Comparison of ENCODE assay signal across 12 cellular contexts in genomic region chr19:18676692-18677091, GRCh38. TPM values are rescaled to one million over a fixed set of nuclear protein-coding genes. Genes with fewer than 3 reads are reported as not detected.
A peak's percentile ranks its signal among the peaks of the same experiment; 100 is the strongest.
DNase-seq lines count a peak whose midpoint lies in the region; ATAC-seq, FAIRE-seq and TF ChIP-seq lines count a peak whose summit lies in the region.
"Had no signal": no experiment of that assay in that cellular context is flagged by ENCODE, and none has a peak within 500 bp of the region (broad histone marks: within the 10 kb centered on the region; RNA-seq: fewer than 3 reads in every experiment).

No MANE protein-coding gene starts in this region.

- POLR2A ChIA-PET in IMR-90 (lab: Charles Lee; ENCODE audit: unreplicated experiment) (no interaction called here), K562 (lab: Yijun Ruan, JAX) (no interaction called here)

- peak overlapping the region; percentile 54; the same call in 1 of the 2 replicates for H2BK20ac ChIP-seq in IMR-90 (ENCODE audit: low read depth, low read length)

- H3K36me3 Mint-ChIP-seq in neural progenitor cell, result no peaks in the 10 kb centered on the region

- H3K18ac ChIP-seq in IMR-90 (ENCODE audit: low read depth, low read length), result no peak overlapping the region; the same call in 1 of the 2 replicates

- no peaks in the 10 kb centered on the region for H3K9me3 Mint-ChIP-seq in neural progenitor cell

- ATAC-seq in IMR-90 (ENCODE audit: low read depth), result no peak
- no peak for ATAC-seq in K562
- ATAC-seq in lower lobe of right lung, result no peak
- ATAC-seq: GM12878 had no signal

- no peak overlapping the region for H3K23ac ChIP-seq in IMR-90 (ENCODE audit: low read depth, low read length)

- dilution Hi-C loops in IMR-90 (cut with HindIII; ENCODE audit: low sequenced_read_pairs, unreplicated experiment), result no loop called here

- H4K91ac ChIP-seq in IMR-90 (ENCODE audit: insufficient read depth, low read depth, low read length), result peak overlapping the region; percentile 31

- H3K4ac ChIP-seq in IMR-90 (ENCODE audit: low read depth, low read length), result peak overlapping the region; percentile 89

- peak overlapping the region; percentile 10 to 80; a peak in 2 of 4 replicates for H4K8ac ChIP-seq in IMR-90 (ENCODE audit: low read depth in 2 of 2, low read length in 2 of 2)

- no peak overlapping the region for H3K56ac ChIP-seq in IMR-90 (ENCODE audit: extremely low read depth, insufficient read depth, low read length)

- peak overlapping the region; percentile 70 for H3K27ac Mint-ChIP-seq in neural progenitor cell

- CTCF ChIA-PET in IMR-90 (lab: Yijun Ruan, JAX) (no interaction called here), K562 (lab: Yijun Ruan, JAX; ENCODE audit: low intra/inter-chr PET ratio) (no interaction called here)

- no peak overlapping the region for H3K4me2 ChIP-seq in IMR-90 (ENCODE audit: low read depth, low read length)
- H3K4me2 ChIP-seq in K562 (ENCODE audit: insufficient read depth, low read length), result no peak overlapping the region
- H3K4me2 ChIP-seq in neural progenitor cell, result no peak overlapping the region

- peaks cover 2% of the 10 kb centered on the region for H3K27me3 Mint-ChIP-seq in neural progenitor cell (ENCODE audit: insufficient read depth, low read depth)

- peak overlapping the region; percentile 92 for H2AK5ac ChIP-seq in IMR-90 (ENCODE audit: low read depth, low read length)

- H3K4me3 ChIP-seq in IMR-90 (ENCODE audit: insufficient read depth, low read depth, low read length) (no peak overlapping the region), K562 (no peak overlapping the region), neural progenitor cell (no peak overlapping the region), lower lobe of right lung (no peak overlapping the region)
- H3K4me3 ChIP-seq: GM12878, GM23248 had no signal

- peak overlapping the region; percentile 41 for H3K4me3 Mint-ChIP-seq in neural progenitor cell

- no peaks in the 10 kb centered on the region for H3K36me3 ChIP-seq in IMR-90 (ENCODE audit: control insufficient read depth, insufficient read depth, low read length)
- no peaks in the 10 kb centered on the region for H3K36me3 ChIP-seq in K562 (ENCODE audit: control insufficient read depth, insufficient read depth, low read length)
- H3K36me3 ChIP-seq in neural progenitor cell, result no peaks in the 10 kb centered on the region
- no peaks in the 10 kb centered on the region for H3K36me3 ChIP-seq in lower lobe of right lung

- no peak for TF ChIP-seq POLR2A in IMR-90 (IDR thresholded peaks at IDR 0.05; ENCODE audit: low read depth, low read length)
- TF ChIP-seq POLR2A in K562 (conservative IDR thresholded peaks at IDR 0.05), result no peak

- no peaks in the 10 kb centered on the region for H3K27me3 ChIP-seq in IMR-90 (ENCODE audit: control insufficient read depth, insufficient read depth, low read length)
- H3K27me3 ChIP-seq in K562 (ENCODE audit: control insufficient read depth in 2 of 2, insufficient read depth in 2 of 2, low read length in 2 of 2), result no peaks in the 10 kb centered on the region
- H3K27me3 ChIP-seq in neural progenitor cell, result no peaks in the 10 kb centered on the region
- no peaks in the 10 kb centered on the region for H3K27me3 ChIP-seq in lower lobe of right lung (ENCODE audit: low read depth)

- peak overlapping the region; percentile 24; the same call in 1 of the 2 replicates for H2BK120ac ChIP-seq in IMR-90 (ENCODE audit: low read depth, low read length)

- H4K20me1 ChIP-seq in IMR-90 (ENCODE audit: insufficient read depth, low read length) (no peaks in the 10 kb centered on the region), K562 (replicated peaks; ENCODE audit: control insufficient read depth, insufficient read depth, low read length) (no peaks in the 10 kb centered on the region), neural progenitor cell (ENCODE audit: low read depth) (no peaks in the 10 kb centered on the region)

- TF ChIP-seq CTCF in IMR-90 (conservative IDR thresholded peaks at IDR 0.05; ENCODE audit: low read depth, low read length), result no peak
- TF ChIP-seq CTCF in K562 (IDR thresholded peaks at IDR 0.05 in 2 of 3, conservative IDR thresholded peaks at IDR 0.05 in 1 of 3; ENCODE audit: insufficient read depth in 2 of 3, low read depth in 1 of 3, low read length in 3 of 3), result no peak
- TF ChIP-seq CTCF in neural progenitor cell (IDR thresholded peaks at IDR 0.05), result no peak
- no peak for TF ChIP-seq CTCF in lower lobe of right lung (IDR thresholded peaks at IDR 0.05)

- intact Hi-C loops in IMR-90 (cut with micrococcal nuclease) (loop anchor here (10.0 kb wide), 2 partner anchors 168 to 222 kb away; no protein-coding TSS in a partner anchor), K562 (cut with micrococcal nuclease) (loop anchor here (5.0 kb wide), 3 partner anchors 84 to 209 kb away; partner anchors contain the start of gene FKBP8), lower lobe of right lung (cut with DNase I) (no loop called here)

- no peak overlapping the region for H2AK9ac ChIP-seq in IMR-90 (replicated peaks; ENCODE audit: low read depth, low read length, poor library complexity)

- H3K4me1 Mint-ChIP-seq in neural progenitor cell, result peaks cover 23% of the 10 kb centered on the region

- 0 out of 3 replicates have a peak overlapping the region, but pooled peaks have one; percentile 24 for H2BK15ac ChIP-seq in IMR-90 (ENCODE audit: low read depth, low read length)

- H3K27ac ChIP-seq in IMR-90 (ENCODE audit: insufficient read depth, low read length) (no peak overlapping the region), K562 (ENCODE audit: extremely low read depth, low read depth, low read length) (no peak overlapping the region), neural progenitor cell (no peak overlapping the region), lower lobe of right lung (no peak overlapping the region)
- H3K27ac ChIP-seq: GM23248 had no signal

- peaks cover 0 to 3% of the 10 kb centered on the region in 2 experiments; a peak in 2 of 4 replicates for H3K79me1 ChIP-seq in IMR-90 (ENCODE audit: low read depth in 1 of 2, low read length in 2 of 2)

- BruUV-seq in IMR-90 (replicated peaks; lab: Mats Ljungman, UMichigan), result no TSS peak
- BruUV-seq in K562 (replicated peaks; lab: Mats Ljungman, UMichigan), result no TSS peak

- H3K79me2 ChIP-seq in K562 (ENCODE audit: control insufficient read depth, insufficient read depth, low read length) (no peaks in the 10 kb centered on the region), neural progenitor cell (ENCODE audit: low read depth) (no peaks in the 10 kb centered on the region)

- no peak overlapping the region; the same call in 1 of the 2 replicates for H3K14ac ChIP-seq in IMR-90 (replicated peaks; ENCODE audit: low read depth, low read length)

- peaks cover 6% of the 10 kb centered on the region; the same call in 1 of the 2 replicates for H3K9me1 ChIP-seq in IMR-90 (ENCODE audit: insufficient read depth, low read length)
- H3K9me1 ChIP-seq in K562 (ENCODE audit: control insufficient read depth, insufficient read depth, low read length), result no peaks in the 10 kb centered on the region

- H3K9me3 ChIP-seq in IMR-90 (ENCODE audit: control insufficient read depth, insufficient read depth, low read length) (0 out of 2 replicates have a peak, but pooled peaks cover 2% of the 10 kb centered on the region), K562 (replicated peaks; ENCODE audit: control insufficient read depth, insufficient read depth, low read depth, low read length) (peaks cover 4% of the 10 kb centered on the region), neural progenitor cell (ENCODE audit: low read depth) (no peaks in the 10 kb centered on the region), lower lobe of right lung (no peaks in the 10 kb centered on the region)

- FAIRE-seq in K562 (lab: Jason Lieb, UNC), result peak; percentile 44
- FAIRE-seq: GM12878, GM18507 had no signal

- no peak for TF ChIP-seq EP300 in K562 (IDR thresholded peaks at IDR 0.05; ENCODE audit: low read length)

- TF ChIP-seq RAD21 in IMR-90 (IDR thresholded peaks at IDR 0.05; ENCODE audit: low read length) (no peak), K562 (CRISPR knock-in tag; conservative IDR thresholded peaks at IDR 0.05 in 1 of 2, IDR thresholded peaks at IDR 0.05 in 1 of 2) (no peak)

- H2AFZ ChIP-seq in IMR-90 (replicated peaks; ENCODE audit: low read length, poor library complexity), result no peak overlapping the region
- no peak overlapping the region for H2AFZ ChIP-seq in K562 (ENCODE audit: low read depth, low read length)
- H2AFZ ChIP-seq in neural progenitor cell (replicated peaks), result no peak overlapping the region
- H2AFZ ChIP-seq: GM23248 had no signal

- no CpG with 5 or more reads among the region's 7 CpGs for WGBS in IMR-90 (ENCODE audit: extremely low coverage in 2 of 2, insufficient read length in 1 of 2), 2 experiments
- WGBS in K562 (ENCODE audit: insufficient coverage, low coverage, missing lambda C conversion rate), result 78% methylated on average over 7 of the region's 7 CpGs

- H3K4me1 ChIP-seq in IMR-90 (ENCODE audit: control insufficient read depth, insufficient read depth, low read length) (peaks cover 14% of the 10 kb centered on the region), K562 (replicated peaks in 1 of 2; ENCODE audit: control insufficient read depth in 2 of 2, insufficient read depth in 2 of 2, low read length in 2 of 2) (peaks cover 7 to 19% of the 10 kb centered on the region in 2 experiments; a peak in 3 of 5 replicates), neural progenitor cell (peaks cover 15% of the 10 kb centered on the region), lower lobe of right lung (peaks cover 21% of the 10 kb centered on the region)

- no peak overlapping the region for H2BK5ac ChIP-seq in IMR-90 (ENCODE audit: low read depth, low read length, poor library complexity, severe bottlenecking)

- H3F3A ChIP-seq in neural progenitor cell (ENCODE audit: low read depth), result peaks cover 31% of the 10 kb centered on the region

- DNase-seq in IMR-90 (no peak), K562 (ENCODE audit: extremely low read depth in 1 of 4, low spot score in 3 of 4) (no peak), neural progenitor cell (ENCODE audit: low spot score) (no peak), lower lobe of right lung (no peak), SHP77 (lab: John Stamatoyannopoulos, UW) (no peak), NCI-H526 treated with DMSO at 0.1 percent for 48 hours (lab: John Stamatoyannopoulos, UW) (no peak), NCI-H446 (lab: John Stamatoyannopoulos, UW) (no peak)
- DNase-seq: DMS79, GM23248, H7 had no signal

- H3K9ac ChIP-seq in IMR-90 (ENCODE audit: low read depth, low read length), result no peak overlapping the region
- H3K9ac ChIP-seq in K562 (ENCODE audit: insufficient read depth in 1 of 2, low read depth in 2 of 2, low read length in 2 of 2), result no peak overlapping the region; a peak in 1 of 4 replicates
- no peak overlapping the region for H3K9ac ChIP-seq in neural progenitor cell
- H3K9ac ChIP-seq: GM23248 had no signal

- in situ Hi-C loops in IMR-90 (cut with MboI; ENCODE audit: low sequenced_read_pairs), result no loop called here
- in situ Hi-C loops in K562 (cut with MboI), result loop anchor here (5.0 kb wide), 1 partner anchor 209 kb away; no protein-coding TSS in a partner anchor

- peak overlapping the region; percentile 15; the same call in 1 of the 2 replicates for H4K5ac ChIP-seq in IMR-90 (ENCODE audit: low read depth, low read length)

RNA-seq across cellular contexts. Expression of gene CRTC1, which starts 6.8 kb away (rescaled TPM):
- 0.18 and 0.28 TPM in 2 replicates for total RNA-seq in IMR-90 (2012; rRNA removed)
- polyA plus RNA-seq in IMR-90 (2012; rRNA removed), result 5.7 and 6.5 TPM in 2 replicates
- polyA plus RNA-seq in IMR-90 (2012; cell fraction: cytosol; rRNA removed), result 3.1 and 6.8 TPM in 2 replicates
- polyA plus RNA-seq in IMR-90 (2012; cell fraction: nucleus; rRNA removed; ENCODE audit: low replicate concordance), result 28.3 and 53.7 TPM in 2 replicates
- 2.4 and 9.1 TPM in 2 replicates for total RNA-seq in K562 (2011; cell fraction: chromatin; rRNA removed; ENCODE audit: low replicate concordance)
- 4.7 and 4.8 TPM in 2 replicates for total RNA-seq in K562 (2011; cell fraction: nucleolus; rRNA removed)
- 3.3 and 3.7 TPM in 2 replicates for total RNA-seq in K562 (2011; cell fraction: nucleoplasm; rRNA removed)
- 1.5 and 1.6 TPM in 2 replicates for total RNA-seq in K562 (2014; rRNA removed)
- 0.25 and 0.29 TPM in 2 replicates for total RNA-seq in K562 (2014; rRNA removed; fragmentation: Illumina TruSeq; extraction: Trizol)
- 0.83 and 1.3 TPM in 2 replicates for total RNA-seq in K562 (2015; rRNA removed; fragmentation: Illumina TruSeq; extraction: Trizol)
- total RNA-seq in K562 (2021), result 3.8 and 4.3 TPM in 2 replicates
- polyA plus RNA-seq in K562 (2011; rRNA removed), result 0.36 and 0.47 TPM in 2 replicates
- polyA plus RNA-seq in K562 (2011; cell fraction: cytosol; rRNA removed), result 0.37 and 0.76 TPM in 2 replicates
- polyA plus RNA-seq in K562 (2011; cell fraction: nucleus; rRNA removed), result 3.5 and 10.4 TPM in 2 replicates
- 2.9 and 5.1 TPM in 2 replicates for polyA plus RNA-seq in K562 (2012)
- 1.2 and 1.7 TPM in 2 replicates for polyA plus RNA-seq in K562 (2014; fragmentation: Illumina TruSeq; extraction: Trizol)
- polyA plus RNA-seq in K562 (2014; fragmentation: Nextera tagmentation; extraction: Ambion mirVana), result not detected
- 1.8 and 2.1 TPM in 2 replicates for polyA plus RNA-seq in K562 (2014; rRNA removed)
- polyA minus RNA-seq in K562 (2011; rRNA and poly(A)+ RNA removed), result 0.15 and 0.49 TPM in 2 replicates
- 0.48 TPM in 1 of 2 replicates, not detected in the other for polyA minus RNA-seq in K562 (2011; cell fraction: cytosol; rRNA and poly(A)+ RNA removed)
- 1.9 and 3.4 TPM in 2 replicates for polyA minus RNA-seq in K562 (2011; cell fraction: nucleus; rRNA and poly(A)+ RNA removed)
- 2.4 and 5.7 TPM in 2 replicates for total RNA-seq in neural progenitor cell (ENCODE audit: low replicate concordance)
- total RNA-seq in lower lobe of right lung, result 16.2 TPM

RNA-seq across cellular contexts. Expression of gene KLHL26, which starts 39.9 kb away (rescaled TPM):
- 0.28 and 2.2 TPM in 2 replicates for total RNA-seq in IMR-90 (2012; rRNA removed)
- polyA plus RNA-seq in IMR-90 (2012; rRNA removed), result 4.7 and 5.8 TPM in 2 replicates
- polyA plus RNA-seq in IMR-90 (2012; cell fraction: cytosol; rRNA removed), result 1.9 and 3.3 TPM in 2 replicates
- 2.6 and 6.8 TPM in 2 replicates for polyA plus RNA-seq in IMR-90 (2012; cell fraction: nucleus; rRNA removed; ENCODE audit: low replicate concordance)
- total RNA-seq in K562 (2011; cell fraction: chromatin; rRNA removed; ENCODE audit: low replicate concordance), result 3.8 and 13.3 TPM in 2 replicates
- total RNA-seq in K562 (2011; cell fraction: nucleolus; rRNA removed), result 8.0 and 10.7 TPM in 2 replicates
- total RNA-seq in K562 (2011; cell fraction: nucleoplasm; rRNA removed), result 5.5 and 6.2 TPM in 2 replicates
- 2.4 and 6.7 TPM in 2 replicates for total RNA-seq in K562 (2014; rRNA removed)
- total RNA-seq in K562 (2014; rRNA removed; fragmentation: Illumina TruSeq; extraction: Trizol), result 0.80 and 1.0 TPM in 2 replicates
- 1.3 and 1.8 TPM in 2 replicates for total RNA-seq in K562 (2015; rRNA removed; fragmentation: Illumina TruSeq; extraction: Trizol)
- total RNA-seq in K562 (2021), result 12.7 and 13.3 TPM in 2 replicates
- 1.4 and 2.2 TPM in 2 replicates for polyA plus RNA-seq in K562 (2011; rRNA removed)
- 2.5 and 3.6 TPM in 2 replicates for polyA plus RNA-seq in K562 (2011; cell fraction: cytosol; rRNA removed)
- polyA plus RNA-seq in K562 (2011; cell fraction: nucleus; rRNA removed), result 5.2 and 8.7 TPM in 2 replicates
- polyA plus RNA-seq in K562 (2012), result 3.4 and 6.6 TPM in 2 replicates
- polyA plus RNA-seq in K562 (2014; fragmentation: Illumina TruSeq; extraction: Trizol), result 1.9 and 3.1 TPM in 2 replicates
- under 1 TPM; 0.13 to 0.17 TPM for polyA plus RNA-seq in K562 (2014; fragmentation: Nextera tagmentation; extraction: Ambion mirVana)
- polyA plus RNA-seq in K562 (2014; rRNA removed), result 3.3 and 5.1 TPM in 2 replicates
- 1.2 and 1.7 TPM in 2 replicates for polyA minus RNA-seq in K562 (2011; rRNA and poly(A)+ RNA removed)
- 8.2 and 19.0 TPM in 2 replicates for polyA minus RNA-seq in K562 (2011; cell fraction: cytosol; rRNA and poly(A)+ RNA removed)
- polyA minus RNA-seq in K562 (2011; cell fraction: nucleus; rRNA and poly(A)+ RNA removed), result 2.2 and 4.8 TPM in 2 replicates
- total RNA-seq in neural progenitor cell (ENCODE audit: low replicate concordance), result 5.8 and 7.1 TPM in 2 replicates
- total RNA-seq in lower lobe of right lung, result 14.5 TPM
